Comparison of ENCODE assay signal across 14 cellular contexts in genomic region chr16:86732621-86733297, GRCh38.
DNase-seq lines count a peak whose midpoint lies in the region; ATAC-seq and TF ChIP-seq lines count a peak whose summit lies in the region.
"Had no signal": no experiment of that assay in that cellular context is flagged by ENCODE, and none has a peak within 500 bp of the region (broad histone marks: within the 10 kb centered on the region; RNA-seq: fewer than 3 reads in every experiment).

No MANE protein-coding gene starts in this region.

- H3K27ac Mint-ChIP-seq in glutamatergic neuron (ENCODE audit: unreplicated experiment), result no peak overlapping the region
- H3K27ac Mint-ChIP-seq in CD4-positive, alpha-beta memory T cell, result no peak overlapping the region
- H3K27ac Mint-ChIP-seq: memory B cell had no signal

- WGBS in neuronal stem cell (ENCODE audit: extremely low coverage in 2 of 2, insufficient read length in 2 of 2, insufficient replicate concordance in 1 of 2), 2 donors, result no CpG with 5 or more reads among the region's 28 CpGs

- no peak overlapping the region for H4K8ac ChIP-seq in neuronal stem cell (ENCODE audit: low read depth, low read length)

- H3K4me3 ChIP-seq in adipocyte (ENCODE audit: low read length) (no peak overlapping the region), neuronal stem cell (ENCODE audit: low read length in 2 of 2) (no peak overlapping the region)
- no peak overlapping the region for H3K4me3 ChIP-seq in CD4-positive, alpha-beta memory T cell (ENCODE audit: low read length in 2 of 2)
- H3K4me3 ChIP-seq: thyroid gland had no signal

- H3K4me1 ChIP-seq in adipocyte (ENCODE audit: control insufficient read depth, insufficient read depth, low read length) (no peaks in the 10 kb centered on the region), neuronal stem cell (ENCODE audit: control insufficient read depth in 2 of 2, insufficient read depth in 1 of 2, low read depth in 1 of 2, low read length in 2 of 2) (peaks cover 4 to 36% of the 10 kb centered on the region in 2 donors)
- no peaks in the 10 kb centered on the region for H3K4me1 ChIP-seq in CD4-positive, alpha-beta memory T cell (ENCODE audit: insufficient read depth, low read length)
- H3K4me1 ChIP-seq: thyroid gland had no signal

- H2BK12ac ChIP-seq in neuronal stem cell (ENCODE audit: low read length), result no peak overlapping the region

- H3K36me3 Mint-ChIP-seq in glutamatergic neuron (ENCODE audit: unreplicated experiment), result peaks cover 2% of the 10 kb centered on the region
- H3K36me3 Mint-ChIP-seq in CD4-positive, alpha-beta memory T cell, result no peaks in the 10 kb centered on the region
- H3K36me3 Mint-ChIP-seq: activated CD8-positive, alpha-beta memory T cell treated with anti-CD3 and anti-CD28 coated beads, Interleukin-2, amount 10 ng/mL, durations not matched to agents 7 days and 5 days; memory B cell had no signal

- peaks cover 2% of the 10 kb centered on the region for H3K9me3 Mint-ChIP-seq in glutamatergic neuron (ENCODE audit: unreplicated experiment)
- H3K9me3 Mint-ChIP-seq in CD4-positive, alpha-beta memory T cell, result no peaks in the 10 kb centered on the region
- H3K9me3 Mint-ChIP-seq: memory B cell had no signal

- H2BK15ac ChIP-seq in neuronal stem cell (ENCODE audit: low read length), result no peak overlapping the region

- peaks cover 11% of the 10 kb centered on the region for H3K4me1 Mint-ChIP-seq in glutamatergic neuron (ENCODE audit: low read depth, unreplicated experiment)
- no peaks in the 10 kb centered on the region for H3K4me1 Mint-ChIP-seq in CD4-positive, alpha-beta memory T cell
- H3K4me1 Mint-ChIP-seq: activated CD8-positive, alpha-beta memory T cell treated with anti-CD3 and anti-CD28 coated beads, Interleukin-2, amount 10 ng/mL, durations not matched to agents 7 days and 5 days; memory B cell had no signal

- POLR2A ChIA-PET in CD4-positive, alpha-beta memory T cell (lab: Charles Lee; ENCODE audit: partially characterized antibody), result no interaction called here

- H3K27me3 ChIP-seq in adipocyte (replicated peaks; ENCODE audit: control insufficient read depth, insufficient read depth, low read length), result peaks cover 82% of the 10 kb centered on the region
- H3K27me3 ChIP-seq in neuronal stem cell (ENCODE audit: control insufficient read depth in 3 of 3, insufficient read depth in 3 of 3, low read depth in 1 of 3, low read length in 3 of 3), result peaks cover 0 to 53% (median 22%) of the 10 kb centered on the region in 3 experiments
- no peaks in the 10 kb centered on the region for H3K27me3 ChIP-seq in CD4-positive, alpha-beta memory T cell (ENCODE audit: insufficient read depth, low read length)
- H3K27me3 ChIP-seq: thyroid gland had no signal

- H3K79me1 ChIP-seq in neuronal stem cell (ENCODE audit: low read depth, low read length), result no peaks in the 10 kb centered on the region

- H2BK5ac ChIP-seq in neuronal stem cell (ENCODE audit: low read length), result no peak overlapping the region

- peak overlapping the region; percentile 29 for H3K18ac ChIP-seq in neuronal stem cell (ENCODE audit: low read length)

- H2AFZ ChIP-seq in neuronal stem cell (ENCODE audit: low read length), result peak overlapping the region; percentile 26

- no peak for TF ChIP-seq CTCF in glutamatergic neuron (IDR thresholded peaks at IDR 0.05; ENCODE audit: partially characterized antibody, unreplicated experiment)

- H4K91ac ChIP-seq in neuronal stem cell (ENCODE audit: low read depth, low read length, poor library complexity), result no peak overlapping the region

- H3K27ac ChIP-seq in neuronal stem cell (replicated peaks; ENCODE audit: low read length), result no peak overlapping the region
- no peak overlapping the region for H3K27ac ChIP-seq in CD4-positive, alpha-beta memory T cell (ENCODE audit: low read depth, low read length)
- H3K27ac ChIP-seq: thyroid gland had no signal

- intact Hi-C loops in CD4-positive, alpha-beta memory T cell (cut with micrococcal nuclease), result no loop called here

- H3K14ac ChIP-seq in neuronal stem cell (ENCODE audit: low read length), result no peak overlapping the region

- peak overlapping the region; percentile 35 for H3K4me2 ChIP-seq in neuronal stem cell (ENCODE audit: insufficient read depth, low read length, poor library complexity, severe bottlenecking)

- no peak overlapping the region for H3K9ac ChIP-seq in adipocyte (ENCODE audit: low read length)
- H3K9ac ChIP-seq in neuronal stem cell (ENCODE audit: low read depth, low read length, poor library complexity), result peak overlapping the region; percentile 83

- no peak overlapping the region for H2AK5ac ChIP-seq in neuronal stem cell (ENCODE audit: low read depth, low read length)

- ATAC-seq in GM18520 (IDR thresholded peaks at IDR 0.05; ENCODE audit: unreplicated experiment), result no peak
- no peak for ATAC-seq in HG02973 (IDR thresholded peaks at IDR 0.05; ENCODE audit: unreplicated experiment)
- ATAC-seq: activated CD8-positive, alpha-beta memory T cell treated with anti-CD3 and anti-CD28 coated beads, Interleukin-2, amount 10 ng/mL, durations not matched to agents 7 days and 5 days had no signal

- no peak overlapping the region for H3K4me3 Mint-ChIP-seq in glutamatergic neuron (ENCODE audit: unreplicated experiment)
- H3K4me3 Mint-ChIP-seq in CD4-positive, alpha-beta memory T cell, result no peak overlapping the region
- H3K4me3 Mint-ChIP-seq: activated CD8-positive, alpha-beta memory T cell treated with anti-CD3 and anti-CD28 coated beads, Interleukin-2, amount 10 ng/mL, durations not matched to agents 7 days and 5 days; memory B cell had no signal

- CTCF ChIA-PET in CD4-positive, alpha-beta memory T cell (lab: Charles Lee; ENCODE audit: partially characterized antibody), result no interaction called here

- no peak overlapping the region for H3K4ac ChIP-seq in neuronal stem cell (ENCODE audit: low read length)

- H3K27me3 Mint-ChIP-seq in glutamatergic neuron (ENCODE audit: unreplicated experiment), result peaks cover 11% of the 10 kb centered on the region
- H3K27me3 Mint-ChIP-seq in CD4-positive, alpha-beta memory T cell, result peaks cover 23 to 41% of the 10 kb centered on the region in 2 donors

- H3K9me3 ChIP-seq in adipocyte (ENCODE audit: control insufficient read depth, low read length) (peaks cover 5% of the 10 kb centered on the region), neuronal stem cell (replicated peaks in 1 of 2; ENCODE audit: control insufficient read depth in 2 of 2, insufficient read depth in 1 of 2, low read depth in 1 of 2, low read length in 2 of 2) (no peaks in the 10 kb centered on the region)
- no peaks in the 10 kb centered on the region for H3K9me3 ChIP-seq in CD4-positive, alpha-beta memory T cell (ENCODE audit: control insufficient read depth in 1 of 2, low read length in 2 of 2)
- H3K9me3 ChIP-seq: thyroid gland had no signal

- H2BK120ac ChIP-seq in neuronal stem cell (ENCODE audit: low read depth, low read length), result no peak overlapping the region

- no peaks in the 10 kb centered on the region for H3K36me3 ChIP-seq in adipocyte (ENCODE audit: control insufficient read depth, insufficient read depth, low read length, severe bottlenecking)
- no peaks in the 10 kb centered on the region for H3K36me3 ChIP-seq in neuronal stem cell (replicated peaks in 1 of 2; ENCODE audit: control insufficient read depth in 2 of 2, insufficient read depth in 2 of 2, low read length in 2 of 2)
- no peaks in the 10 kb centered on the region for H3K36me3 ChIP-seq in CD4-positive, alpha-beta memory T cell (ENCODE audit: insufficient read depth, low read length)
- H3K36me3 ChIP-seq: thyroid gland had no signal

- DNase-seq in ELR (ENCODE audit: low read depth) (peak; percentile 28), adipocyte (ENCODE audit: low read depth) (peak; percentile 33), glutamatergic neuron (peak; percentile 56), neuronal stem cell (ENCODE audit: low spot score) (peak; percentile 46), NCI-H446 (lab: John Stamatoyannopoulos, UW) (no peak)
- no peak for DNase-seq in CD4-positive, alpha-beta memory T cell
- DNase-seq: activated CD8-positive, alpha-beta memory T cell treated with anti-CD3 and anti-CD28 coated beads, Interleukin-2, amount 10 ng/mL, durations not matched to agents 7 days and 5 days; DMS 273 treated with DMSO at 0.1 percent for 48 hours; NCI-H2171 treated with DMSO at 0.1 percent for 48 hours; stimulated activated CD4-positive, alpha-beta T cell treated with anti-CD3 and anti-CD28 coated beads, Interleukin-15, amount 100 ng/mL, for 24 hours; thyroid gland had no signal

- no peak overlapping the region for H3K23ac ChIP-seq in neuronal stem cell (ENCODE audit: low read depth, low read length, poor library complexity)

Comparison
In these comparisons a context has a peak if more than half of its experiments do, and no peak if none do; other contexts are left out.
1. DNase-seq: peak in ELR (single experiment), adipocyte (single experiment), glutamatergic neuron (single experiment) and neuronal stem cell (single experiment); none in CD4-positive, alpha-beta memory T cell (0 of 5) and NCI-H446 (0 of 2).